Comparison of ENCODE assay signal across 1 cellular context in the genomic region with DNA sequence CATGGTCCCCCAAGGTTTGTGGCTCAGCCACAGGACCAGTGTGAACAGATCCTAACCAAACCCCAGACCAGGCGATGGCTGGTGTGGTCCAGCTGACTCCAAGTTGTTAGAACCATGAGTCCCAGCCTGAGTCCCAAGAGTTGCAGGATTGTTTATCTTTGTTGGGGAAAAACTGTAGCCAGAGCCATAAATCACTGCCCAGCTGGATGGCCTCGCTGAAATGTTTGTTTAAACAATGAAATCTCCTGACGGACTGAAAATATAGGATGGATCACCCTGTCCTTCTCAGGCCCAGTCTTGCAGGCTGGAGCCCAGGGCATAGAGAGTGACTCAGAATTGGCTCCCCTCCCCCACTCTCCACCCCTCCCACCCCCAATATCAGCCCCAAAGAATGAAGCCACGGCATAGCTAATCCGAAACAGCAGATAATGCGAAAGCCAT.
TF ChIP-seq lines count a peak whose summit lies in the region.

No MANE protein-coding gene starts in this region.

TF ChIP-seq in HepG2, 621 proteins besides CTCF, POLR2A, EP300 and RAD21 (continues in another document):
- TF ChIP-seq KAT7 (CRISPR knock-in tag; IDR thresholded peaks at IDR 0.05; ENCODE audit: borderline replicate concordance): no peak
- TF ChIP-seq, protein P1, sequence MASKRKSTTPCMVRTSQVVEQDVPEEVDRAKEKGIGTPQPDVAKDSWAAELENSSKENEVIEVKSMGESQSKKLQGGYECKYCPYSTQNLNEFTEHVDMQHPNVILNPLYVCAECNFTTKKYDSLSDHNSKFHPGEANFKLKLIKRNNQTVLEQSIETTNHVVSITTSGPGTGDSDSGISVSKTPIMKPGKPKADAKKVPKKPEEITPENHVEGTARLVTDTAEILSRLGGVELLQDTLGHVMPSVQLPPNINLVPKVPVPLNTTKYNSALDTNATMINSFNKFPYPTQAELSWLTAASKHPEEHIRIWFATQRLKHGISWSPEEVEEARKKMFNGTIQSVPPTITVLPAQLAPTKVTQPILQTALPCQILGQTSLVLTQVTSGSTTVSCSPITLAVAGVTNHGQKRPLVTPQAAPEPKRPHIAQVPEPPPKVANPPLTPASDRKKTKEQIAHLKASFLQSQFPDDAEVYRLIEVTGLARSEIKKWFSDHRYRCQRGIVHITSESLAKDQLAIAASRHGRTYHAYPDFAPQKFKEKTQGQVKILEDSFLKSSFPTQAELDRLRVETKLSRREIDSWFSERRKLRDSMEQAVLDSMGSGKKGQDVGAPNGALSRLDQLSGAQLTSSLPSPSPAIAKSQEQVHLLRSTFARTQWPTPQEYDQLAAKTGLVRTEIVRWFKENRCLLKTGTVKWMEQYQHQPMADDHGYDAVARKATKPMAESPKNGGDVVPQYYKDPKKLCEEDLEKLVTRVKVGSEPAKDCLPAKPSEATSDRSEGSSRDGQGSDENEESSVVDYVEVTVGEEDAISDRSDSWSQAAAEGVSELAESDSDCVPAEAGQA (IDR thresholded peaks at IDR 0.05; ENCODE audit: low read depth): no peak
- TF ChIP-seq, protein P1 (CRISPR knock-in tag; IDR thresholded peaks at IDR 0.05; ENCODE audit: borderline replicate concordance): no peak
- no peak for TF ChIP-seq PHF20 (CRISPR knock-in tag; IDR thresholded peaks at IDR 0.05)
- TF ChIP-seq, protein P2, sequence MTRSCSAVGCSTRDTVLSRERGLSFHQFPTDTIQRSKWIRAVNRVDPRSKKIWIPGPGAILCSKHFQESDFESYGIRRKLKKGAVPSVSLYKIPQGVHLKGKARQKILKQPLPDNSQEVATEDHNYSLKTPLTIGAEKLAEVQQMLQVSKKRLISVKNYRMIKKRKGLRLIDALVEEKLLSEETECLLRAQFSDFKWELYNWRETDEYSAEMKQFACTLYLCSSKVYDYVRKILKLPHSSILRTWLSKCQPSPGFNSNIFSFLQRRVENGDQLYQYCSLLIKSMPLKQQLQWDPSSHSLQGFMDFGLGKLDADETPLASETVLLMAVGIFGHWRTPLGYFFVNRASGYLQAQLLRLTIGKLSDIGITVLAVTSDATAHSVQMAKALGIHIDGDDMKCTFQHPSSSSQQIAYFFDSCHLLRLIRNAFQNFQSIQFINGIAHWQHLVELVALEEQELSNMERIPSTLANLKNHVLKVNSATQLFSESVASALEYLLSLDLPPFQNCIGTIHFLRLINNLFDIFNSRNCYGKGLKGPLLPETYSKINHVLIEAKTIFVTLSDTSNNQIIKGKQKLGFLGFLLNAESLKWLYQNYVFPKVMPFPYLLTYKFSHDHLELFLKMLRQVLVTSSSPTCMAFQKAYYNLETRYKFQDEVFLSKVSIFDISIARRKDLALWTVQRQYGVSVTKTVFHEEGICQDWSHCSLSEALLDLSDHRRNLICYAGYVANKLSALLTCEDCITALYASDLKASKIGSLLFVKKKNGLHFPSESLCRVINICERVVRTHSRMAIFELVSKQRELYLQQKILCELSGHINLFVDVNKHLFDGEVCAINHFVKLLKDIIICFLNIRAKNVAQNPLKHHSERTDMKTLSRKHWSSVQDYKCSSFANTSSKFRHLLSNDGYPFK (CRISPR knock-in tag; IDR thresholded peaks at IDR 0.05; ENCODE audit: borderline replicate concordance): no peak
- TF ChIP-seq ZNF446 (CRISPR knock-in tag; IDR thresholded peaks at IDR 0.05): no peak
- no peak for TF ChIP-seq KLF16 (CRISPR knock-in tag; IDR thresholded peaks at IDR 0.05)
- TF ChIP-seq ZFP36L1 (CRISPR knock-in tag; IDR thresholded peaks at IDR 0.05): no peak
- TF ChIP-seq, protein P3, sequence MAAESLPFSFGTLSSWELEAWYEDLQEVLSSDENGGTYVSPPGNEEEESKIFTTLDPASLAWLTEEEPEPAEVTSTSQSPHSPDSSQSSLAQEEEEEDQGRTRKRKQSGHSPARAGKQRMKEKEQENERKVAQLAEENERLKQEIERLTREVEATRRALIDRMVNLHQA (CRISPR knock-in tag; IDR thresholded peaks at IDR 0.05): no peak
- no peak for TF ChIP-seq CBFB (CRISPR knock-in tag; IDR thresholded peaks at IDR 0.05)
- no peak for TF ChIP-seq ZFX (CRISPR knock-in tag; IDR thresholded peaks at IDR 0.05; ENCODE audit: low read depth)
- TF ChIP-seq GFI1 (CRISPR knock-in tag; IDR thresholded peaks at IDR 0.05; ENCODE audit: borderline replicate concordance): peak; percentile 63; the same call in 1 of the 2 replicates
- no peak for TF ChIP-seq FOXM1 (CRISPR knock-in tag; IDR thresholded peaks at IDR 0.05)
- TF ChIP-seq, protein P4, sequence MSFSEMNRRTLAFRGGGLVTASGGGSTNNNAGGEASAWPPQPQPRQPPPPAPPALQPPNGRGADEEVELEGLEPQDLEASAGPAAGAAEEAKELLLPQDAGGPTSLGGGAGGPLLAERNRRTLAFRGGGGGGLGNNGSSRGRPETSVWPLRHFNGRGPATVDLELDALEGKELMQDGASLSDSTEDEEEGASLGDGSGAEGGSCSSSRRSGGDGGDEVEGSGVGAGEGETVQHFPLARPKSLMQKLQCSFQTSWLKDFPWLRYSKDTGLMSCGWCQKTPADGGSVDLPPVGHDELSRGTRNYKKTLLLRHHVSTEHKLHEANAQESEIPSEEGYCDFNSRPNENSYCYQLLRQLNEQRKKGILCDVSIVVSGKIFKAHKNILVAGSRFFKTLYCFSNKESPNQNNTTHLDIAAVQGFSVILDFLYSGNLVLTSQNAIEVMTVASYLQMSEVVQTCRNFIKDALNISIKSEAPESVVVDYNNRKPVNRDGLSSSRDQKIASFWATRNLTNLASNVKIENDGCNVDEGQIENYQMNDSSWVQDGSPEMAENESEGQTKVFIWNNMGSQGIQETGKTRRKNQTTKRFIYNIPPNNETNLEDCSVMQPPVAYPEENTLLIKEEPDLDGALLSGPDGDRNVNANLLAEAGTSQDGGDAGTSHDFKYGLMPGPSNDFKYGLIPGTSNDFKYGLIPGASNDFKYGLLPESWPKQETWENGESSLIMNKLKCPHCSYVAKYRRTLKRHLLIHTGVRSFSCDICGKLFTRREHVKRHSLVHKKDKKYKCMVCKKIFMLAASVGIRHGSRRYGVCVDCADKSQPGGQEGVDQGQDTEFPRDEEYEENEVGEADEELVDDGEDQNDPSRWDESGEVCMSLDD (CRISPR knock-in tag; IDR thresholded peaks at IDR 0.05; ENCODE audit: borderline replicate concordance): no peak
- no peak for TF ChIP-seq PLRG1 (conservative IDR thresholded peaks at IDR 0.05)
- TF ChIP-seq NCOA5 (CRISPR knock-in tag; IDR thresholded peaks at IDR 0.05): no peak
- TF ChIP-seq RFX1 (IDR thresholded peaks at IDR 0.05): no peak
- TF ChIP-seq, protein P5, sequence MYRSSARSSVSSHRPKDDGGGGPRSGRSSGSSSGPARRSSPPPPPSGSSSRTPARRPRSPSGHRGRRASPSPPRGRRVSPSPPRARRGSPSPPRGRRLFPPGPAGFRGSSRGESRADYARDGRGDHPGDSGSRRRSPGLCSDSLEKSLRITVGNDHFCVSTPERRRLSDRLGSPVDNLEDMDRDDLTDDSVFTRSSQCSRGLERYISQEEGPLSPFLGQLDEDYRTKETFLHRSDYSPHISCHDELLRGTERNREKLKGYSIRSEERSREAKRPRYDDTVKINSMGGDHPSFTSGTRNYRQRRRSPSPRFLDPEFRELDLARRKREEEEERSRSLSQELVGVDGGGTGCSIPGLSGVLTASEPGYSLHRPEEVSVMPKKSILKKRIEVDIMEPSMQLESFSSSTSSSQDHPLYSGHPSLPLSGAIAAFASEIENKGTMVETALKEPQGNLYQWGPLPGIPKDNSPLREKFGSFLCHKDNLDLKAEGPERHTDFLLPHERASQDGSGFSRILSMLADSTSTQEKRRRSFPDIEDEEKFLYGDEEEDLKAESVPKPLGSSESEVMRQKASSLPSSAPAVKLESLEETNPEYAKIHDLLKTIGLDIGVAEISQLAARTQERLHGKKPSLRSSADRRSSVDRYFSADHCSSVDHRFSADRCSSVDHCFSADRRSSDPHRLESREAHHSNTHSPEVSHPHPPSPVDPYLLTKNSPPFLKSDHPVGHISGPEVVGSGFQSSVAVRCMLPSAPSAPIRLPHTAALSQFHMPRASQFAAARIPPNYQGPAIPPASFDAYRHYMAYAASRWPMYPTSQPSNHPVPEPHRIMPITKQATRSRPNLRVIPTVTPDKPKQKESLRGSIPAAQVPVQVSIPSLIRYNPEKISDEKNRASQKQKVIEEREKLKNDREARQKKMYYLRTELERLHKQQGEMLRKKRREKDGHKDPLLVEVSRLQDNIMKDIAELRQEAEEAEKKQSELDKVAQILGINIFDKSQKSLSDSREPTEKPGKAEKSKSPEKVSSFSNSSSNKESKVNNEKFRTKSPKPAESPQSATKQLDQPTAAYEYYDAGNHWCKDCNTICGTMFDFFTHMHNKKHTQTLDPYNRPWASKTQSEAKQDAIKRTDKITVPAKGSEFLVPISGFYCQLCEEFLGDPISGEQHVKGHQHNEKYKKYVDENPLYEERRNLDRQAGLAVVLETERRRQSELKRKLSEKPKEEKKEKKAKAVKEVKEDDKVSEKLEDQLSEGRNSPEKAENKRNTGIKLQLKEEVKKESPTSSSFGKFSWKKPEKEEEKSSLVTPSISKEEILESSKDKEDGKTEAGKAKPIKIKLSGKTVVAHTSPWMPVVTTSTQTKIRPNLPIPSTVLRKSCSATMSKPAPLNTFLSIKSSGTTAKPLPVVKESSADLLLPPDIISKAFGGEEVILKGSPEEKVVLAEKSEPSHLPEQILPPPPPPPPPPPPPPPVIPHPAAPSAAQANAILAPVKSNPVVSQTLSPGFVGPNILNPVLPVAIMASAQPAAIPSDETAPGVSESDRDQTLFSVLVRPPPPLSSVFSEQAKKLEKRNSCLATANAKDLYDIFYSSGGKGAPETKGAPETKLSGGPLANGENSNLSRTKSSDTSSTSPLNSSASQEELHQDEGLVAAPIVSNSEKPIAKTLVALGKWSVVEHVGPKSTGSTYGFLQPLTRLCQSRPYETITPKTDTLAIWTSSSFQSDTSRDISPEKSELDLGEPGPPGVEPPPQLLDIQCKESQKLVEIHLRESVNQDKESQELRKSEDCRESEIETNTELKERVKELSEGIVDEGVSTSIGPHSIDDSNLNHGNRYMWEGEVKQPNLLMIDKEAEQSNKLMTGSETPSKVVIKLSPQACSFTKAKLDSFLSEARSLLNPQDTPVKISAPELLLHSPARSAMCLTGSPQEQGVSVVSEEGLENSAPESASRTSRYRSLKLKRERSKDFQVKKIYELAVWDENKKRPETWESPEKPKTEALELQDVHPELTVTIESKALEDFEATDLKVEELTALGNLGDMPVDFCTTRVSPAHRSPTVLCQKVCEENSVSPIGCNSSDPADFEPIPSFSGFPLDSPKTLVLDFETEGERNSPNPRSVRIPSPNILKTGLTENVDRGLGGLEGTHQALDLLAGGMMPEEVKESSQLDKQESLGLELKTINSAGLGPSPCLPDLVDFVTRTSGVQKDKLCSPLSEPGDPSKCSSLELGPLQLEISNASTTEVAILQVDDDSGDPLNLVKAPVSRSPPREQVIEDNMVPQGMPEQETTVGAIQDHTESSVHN (CRISPR knock-in tag; IDR thresholded peaks at IDR 0.05): no peak
- TF ChIP-seq HOXA5 (CRISPR knock-in tag; IDR thresholded peaks at IDR 0.05): peak; percentile 88
- no peak for TF ChIP-seq ZNF546 (CRISPR knock-in tag; conservative IDR thresholded peaks at IDR 0.05)
- TF ChIP-seq STAG1 (CRISPR knock-in tag; IDR thresholded peaks at IDR 0.05): no peak
- TF ChIP-seq, protein P6, sequence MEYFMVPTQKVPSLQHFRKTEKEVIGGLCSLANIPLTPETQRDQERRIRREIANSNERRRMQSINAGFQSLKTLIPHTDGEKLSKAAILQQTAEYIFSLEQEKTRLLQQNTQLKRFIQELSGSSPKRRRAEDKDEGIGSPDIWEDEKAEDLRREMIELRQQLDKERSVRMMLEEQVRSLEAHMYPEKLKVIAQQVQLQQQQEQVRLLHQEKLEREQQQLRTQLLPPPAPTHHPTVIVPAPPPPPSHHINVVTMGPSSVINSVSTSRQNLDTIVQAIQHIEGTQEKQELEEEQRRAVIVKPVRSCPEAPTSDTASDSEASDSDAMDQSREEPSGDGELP (IDR thresholded peaks at IDR 0.05; ENCODE audit: borderline replicate concordance, low read depth): 0 out of 2 replicates have a peak, but pooled peaks have one; percentile 23
- no peak for TF ChIP-seq CC2D1A (CRISPR knock-in tag; IDR thresholded peaks at IDR 0.05)
- no peak for TF ChIP-seq AGO2 (optimal IDR thresholded peaks at IDR 0.05; ENCODE audit: low read depth, low read length)
- TF ChIP-seq FOSL2 (CRISPR knock-in tag; IDR thresholded peaks at IDR 0.05): peak; percentile 29; the same call in 1 of the 2 replicates
- no peak for TF ChIP-seq ZNF720 (CRISPR knock-in tag; IDR thresholded peaks at IDR 0.05)
- TF ChIP-seq, protein P7, sequence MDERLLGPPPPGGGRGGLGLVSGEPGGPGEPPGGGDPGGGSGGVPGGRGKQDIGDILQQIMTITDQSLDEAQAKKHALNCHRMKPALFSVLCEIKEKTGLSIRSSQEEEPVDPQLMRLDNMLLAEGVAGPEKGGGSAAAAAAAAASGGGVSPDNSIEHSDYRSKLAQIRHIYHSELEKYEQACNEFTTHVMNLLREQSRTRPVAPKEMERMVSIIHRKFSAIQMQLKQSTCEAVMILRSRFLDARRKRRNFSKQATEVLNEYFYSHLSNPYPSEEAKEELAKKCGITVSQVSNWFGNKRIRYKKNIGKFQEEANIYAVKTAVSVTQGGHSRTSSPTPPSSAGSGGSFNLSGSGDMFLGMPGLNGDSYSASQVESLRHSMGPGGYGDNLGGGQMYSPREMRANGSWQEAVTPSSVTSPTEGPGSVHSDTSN (CRISPR knock-in tag; IDR thresholded peaks at IDR 0.05): 0 out of 2 replicates have a peak, but pooled peaks have one; percentile 29
- TF ChIP-seq ZNF816 (CRISPR knock-in tag; IDR thresholded peaks at IDR 0.05; ENCODE audit: borderline replicate concordance): no peak
- TF ChIP-seq SALL1 (CRISPR knock-in tag; IDR thresholded peaks at IDR 0.05): 0 out of 2 replicates have a peak, but pooled peaks have one; percentile 21
- no peak for TF ChIP-seq DPF2 (CRISPR knock-in tag; IDR thresholded peaks at IDR 0.05; ENCODE audit: borderline replicate concordance, low read depth)
- peak; percentile 71 for TF ChIP-seq HOXA9 (CRISPR knock-in tag; IDR thresholded peaks at IDR 0.05; ENCODE audit: borderline replicate concordance)
- no peak for TF ChIP-seq ISL2 (CRISPR knock-in tag; IDR thresholded peaks at IDR 0.05)
